Comparison of ENCODE assay signal across 20 cellular contexts in genomic region chr11:73191151-73191550, GRCh38. TPM values are rescaled to one million over a fixed set of nuclear protein-coding genes. Genes with fewer than 3 reads are reported as not detected.
DNase-seq lines count a peak whose midpoint lies in the region; ATAC-seq, FAIRE-seq and TF ChIP-seq lines count a peak whose summit lies in the region.
"Had no signal": no experiment of that assay in that cellular context is flagged by ENCODE, and none has a peak within 500 bp of the region (broad histone marks: within the 10 kb centered on the region; RNA-seq: fewer than 3 reads in every experiment).

No MANE protein-coding gene starts in this region.

- TF ChIP-seq CTCF in Caco-2 (IDR thresholded peaks at IDR 0.05; ENCODE audit: insufficient read depth in 1 of 2, low read depth in 1 of 2, low read length in 1 of 2, severe bottlenecking in 1 of 2, unreplicated experiment in 1 of 2) (no peak), PC-3 (conservative IDR thresholded peaks at IDR 0.05; ENCODE audit: low read depth, low read length) (no peak), keratinocyte (optimal IDR thresholded peaks at IDR 0.05 in 1 of 3, IDR thresholded peaks at IDR 0.05 in 1 of 3, conservative IDR thresholded peaks at IDR 0.05 in 1 of 3; ENCODE audit: extremely low read depth in 1 of 3, insufficient read depth in 2 of 3, low read length in 3 of 3) (no peak)

- H3K9me3 ChIP-seq in Caco-2 = no peaks in the 10 kb centered on the region
- H3K9me3 ChIP-seq in PC-3 (ENCODE audit: low read length) = no peaks in the 10 kb centered on the region
- H3K9me3 ChIP-seq in keratinocyte (ENCODE audit: control insufficient read depth, low read depth, low read length) = no peaks in the 10 kb centered on the region
- H3K9me3 ChIP-seq in trophoblast cell (ENCODE audit: insufficient read depth, low read depth, low read length) = no peaks in the 10 kb centered on the region
- H3K9me3 ChIP-seq: MG63, Peyer's patch, SK-N-SH had no signal

- H2AFZ ChIP-seq in PC-3 (ENCODE audit: low read length) (no peak overlapping the region), keratinocyte (ENCODE audit: control insufficient read depth, low read length) (peak overlapping the region; percentile 25), trophoblast cell (ENCODE audit: insufficient read depth, low read length, poor library complexity) (no peak overlapping the region)

- H3K79me2 ChIP-seq in PC-3 (ENCODE audit: low read length) = peaks cover 8% of the 10 kb centered on the region; the same call in 1 of the 2 replicates
- H3K79me2 ChIP-seq in keratinocyte (ENCODE audit: control insufficient read depth, insufficient read depth, low read length) = no peaks in the 10 kb centered on the region
- H3K79me2 ChIP-seq in trophoblast cell (ENCODE audit: control insufficient read depth, insufficient read depth, low read length, poor library complexity) = no peaks in the 10 kb centered on the region

- H4K8ac ChIP-seq in trophoblast cell (ENCODE audit: low read depth, low read length) = no peak overlapping the region

- H3K4ac ChIP-seq in trophoblast cell (ENCODE audit: low read depth, low read length) = no peak overlapping the region

- POLR2A ChIA-PET in Caco-2 (lab: Charles Lee) = no interaction called here
- POLR2A ChIA-PET in PC-3 (lab: Charles Lee; ENCODE audit: unreplicated experiment) = no interaction called here

- no peaks in the 10 kb centered on the region for H3K36me3 Mint-ChIP-seq in Caco-2 (ENCODE audit: insufficient read depth, unreplicated experiment)
- H3K36me3 Mint-ChIP-seq: CD4-positive, alpha-beta memory T cell had no signal

- H3K27me3 Mint-ChIP-seq in Caco-2 (ENCODE audit: insufficient read depth, unreplicated experiment) = no peaks in the 10 kb centered on the region

- no peaks in the 10 kb centered on the region for H3K36me3 ChIP-seq in Caco-2 (ENCODE audit: control insufficient read depth, insufficient read depth, low read length)
- no peaks in the 10 kb centered on the region for H3K36me3 ChIP-seq in PC-3 (ENCODE audit: low read depth, low read length)
- no peaks in the 10 kb centered on the region for H3K36me3 ChIP-seq in keratinocyte (ENCODE audit: control insufficient read depth in 2 of 2, extremely low read depth in 1 of 2, insufficient read depth in 2 of 2, low read length in 2 of 2)
- H3K36me3 ChIP-seq in trophoblast cell (ENCODE audit: control insufficient read depth in 1 of 2, insufficient read depth in 2 of 2, low read length in 2 of 2) = no peaks in the 10 kb centered on the region
- H3K36me3 ChIP-seq: MG63, Peyer's patch had no signal

- H3F3A ChIP-seq in PC-3 (ENCODE audit: low read length, unreplicated experiment) = peaks cover 28% of the 10 kb centered on the region

- H2BK12ac ChIP-seq in trophoblast cell (ENCODE audit: low read length) = no peak overlapping the region

- CTCF ChIA-PET in Caco-2 (lab: Charles Lee) = interaction anchor here (0.6 kb wide), 1 partner anchor 46 kb away, joined by 3 read pairs; no protein-coding TSS in a partner anchor
- CTCF ChIA-PET in PC-3 (lab: Charles Lee) = interaction anchor here (1.4 kb wide), 1 partner anchor 45 kb away, joined by 4 read pairs; no protein-coding TSS in a partner anchor

- H4K91ac ChIP-seq in trophoblast cell (ENCODE audit: low read depth, low read length) = peak overlapping the region; percentile 3

- no peak overlapping the region for H3K23ac ChIP-seq in trophoblast cell (ENCODE audit: low read length)

- peaks cover 54% of the 10 kb centered on the region for H3K4me1 ChIP-seq in Caco-2
- peaks cover 76% of the 10 kb centered on the region for H3K4me1 ChIP-seq in PC-3 (ENCODE audit: insufficient read depth, low read length)
- peaks cover 74% of the 10 kb centered on the region for H3K4me1 ChIP-seq in keratinocyte (ENCODE audit: control insufficient read depth, extremely low read depth, insufficient read depth, low read length)
- H3K4me1 ChIP-seq in trophoblast cell (ENCODE audit: control insufficient read depth in 1 of 2, insufficient read depth in 2 of 2, low read length in 2 of 2) = peaks cover 37 to 38% of the 10 kb centered on the region in 2 experiments

- no CpG with 5 or more reads among the region's 6 CpGs for WGBS in trophoblast cell (ENCODE audit: extremely low coverage, insufficient coverage, insufficient read length)

- H4K20me1 ChIP-seq in PC-3 (ENCODE audit: low read length) (no peaks in the 10 kb centered on the region), keratinocyte (ENCODE audit: control insufficient read depth, extremely low read depth, insufficient read depth, low read length) (no peaks in the 10 kb centered on the region)

- BruUV-seq in Caco-2 (replicated peaks; lab: Mats Ljungman, UMichigan) = no TSS peak
- BruUV-seq in PC-3 (replicated peaks; lab: Mats Ljungman, UMichigan) = no TSS peak

- no peak overlapping the region for H2AK5ac ChIP-seq in trophoblast cell (ENCODE audit: low read length)

- H3K4me1 Mint-ChIP-seq in Caco-2 (ENCODE audit: low read depth, unreplicated experiment) = peaks cover 51% of the 10 kb centered on the region
- H3K4me1 Mint-ChIP-seq: CD4-positive, alpha-beta memory T cell had no signal

- peaks cover 19% of the 10 kb centered on the region for H3K79me1 ChIP-seq in trophoblast cell (ENCODE audit: low read length)

- no peaks in the 10 kb centered on the region for H3K9me2 ChIP-seq in PC-3 (replicated peaks; ENCODE audit: low read length)
- H3K9me2 ChIP-seq: SK-N-SH had no signal

- H3K9me3 Mint-ChIP-seq in Caco-2 (ENCODE audit: unreplicated experiment) = no peaks in the 10 kb centered on the region
- H3K9me3 Mint-ChIP-seq: CD4-positive, alpha-beta memory T cell had no signal

- peak in 1 of 2 experiments; percentile 40 for DNase-seq in Caco-2
- no peak for DNase-seq in PC-3
- no peak for DNase-seq in keratinocyte (ENCODE audit: low read depth, low spot score)
- no peak for DNase-seq in trophoblast cell
- DNase-seq in stimulated activated naive CD8-positive, alpha-beta T cell treated with anti-CD3 and anti-CD28 coated beads, Interleukin-15, Interleukin-2, amounts not matched to agents 100 U/mL and 50 U/mL, for 24 hours = no peak
- DNase-seq in NK-92 treated with Interleukin-12 subunit alpha and Interleukin-12 subunit beta, amount 100 ng/mL, for 24 hours (lab: John Stamatoyannopoulos, UW) = no peak
- DNase-seq in GM12891 (ENCODE audit: insufficient read length, low spot score) = no peak
- DNase-seq in ureter (ENCODE audit: low spot score) = no peak
- DNase-seq: ACHN; AML-193; CD4-positive, alpha-beta memory T cell; DMS79; MG63; NCI-H1092 treated with DMSO at 0.1 percent for 48 hours; NCI-H510A treated with DMSO at 0.1 percent for 48 hours; SHP77; SK-N-SH had no signal

- H3K9me1 ChIP-seq in keratinocyte (ENCODE audit: control insufficient read depth, extremely low read depth, insufficient read depth, low read length) = peaks cover 4% of the 10 kb centered on the region

- dilution Hi-C loops in keratinocyte (cut with MboI; ENCODE audit: extremely low pct_ligation_motif_present, low sequenced_read_pairs) = no loop called here

- intact Hi-C loops in Caco-2 (cut with micrococcal nuclease; ENCODE audit: unreplicated experiment) = no loop called here
- intact Hi-C loops in PC-3 (cut with micrococcal nuclease) = no loop called here

- H2BK120ac ChIP-seq in trophoblast cell (ENCODE audit: insufficient read depth, low read length, poor library complexity) = no peak overlapping the region

- H3K27me3 ChIP-seq in Caco-2 (replicated peaks; ENCODE audit: control insufficient read depth, insufficient read depth, low read length) (no peaks in the 10 kb centered on the region), PC-3 (ENCODE audit: low read length) (no peaks in the 10 kb centered on the region), keratinocyte (ENCODE audit: control insufficient read depth, extremely low read depth, insufficient read depth, low read length) (no peaks in the 10 kb centered on the region), trophoblast cell (ENCODE audit: insufficient read depth, low read length) (no peaks in the 10 kb centered on the region)
- H3K27me3 ChIP-seq: MG63, Peyer's patch had no signal

- no peak overlapping the region for H4K12ac ChIP-seq in trophoblast cell (ENCODE audit: low read depth, low read length)

- no peak overlapping the region for H3K18ac ChIP-seq in trophoblast cell (ENCODE audit: low read length)

- FAIRE-seq in keratinocyte (lab: Jason Lieb, UNC) (no peak), GM12891 (lab: Jason Lieb, UNC) (no peak)
- FAIRE-seq: H1, HepG2 had no signal

- no peak overlapping the region for H3K4me3 Mint-ChIP-seq in Caco-2 (ENCODE audit: unreplicated experiment)
- H3K4me3 Mint-ChIP-seq: CD4-positive, alpha-beta memory T cell had no signal

- no peak for ATAC-seq in PC-3
- ATAC-seq in stimulated activated naive CD8-positive, alpha-beta T cell treated with anti-CD3 and anti-CD28 coated beads, Interleukin-15, Interleukin-2, amounts not matched to agents 100 U/mL and 50 U/mL, for 24 hours = no peak
- ATAC-seq: HepG2 had no signal

- peak overlapping the region; percentile 98 for H3K27ac ChIP-seq in PC-3 (ENCODE audit: low read length)
- H3K27ac ChIP-seq in keratinocyte (ENCODE audit: control insufficient read depth, insufficient read depth, low read length) = no peak overlapping the region
- no peak overlapping the region for H3K27ac ChIP-seq in trophoblast cell (ENCODE audit: low read depth, low read length)

- H3K27ac Mint-ChIP-seq in Caco-2 (ENCODE audit: unreplicated experiment) = peak overlapping the region; percentile 9

- no peak overlapping the region for H3K14ac ChIP-seq in trophoblast cell (ENCODE audit: low read length)

- no peak overlapping the region for H3K4me3 ChIP-seq in Caco-2 (ENCODE audit: low read depth, low read length)
- no peak overlapping the region for H3K4me3 ChIP-seq in PC-3 (ENCODE audit: low read length)
- H3K4me3 ChIP-seq in keratinocyte (ENCODE audit: control insufficient read depth in 2 of 3, extremely low read depth in 1 of 3, insufficient read depth in 2 of 3, low read depth in 1 of 3, low read length in 3 of 3) = no peak overlapping the region
- no peak overlapping the region for H3K4me3 ChIP-seq in trophoblast cell (ENCODE audit: low read depth, low read length)
- H3K4me3 ChIP-seq: MG63, Peyer's patch had no signal

- no peak for TF ChIP-seq POLR2A in GM12891 (IDR thresholded peaks at IDR 0.05; ENCODE audit: low read depth, low read length)

- H3K4me2 ChIP-seq in PC-3 (ENCODE audit: low read length) (no peak overlapping the region), keratinocyte (ENCODE audit: control insufficient read depth, extremely low read depth, insufficient read depth, low read depth, low read length) (no peak overlapping the region), trophoblast cell (ENCODE audit: low read length) (no peak overlapping the region)
- H3K4me2 ChIP-seq: SK-N-SH had no signal

- H2BK5ac ChIP-seq in trophoblast cell (ENCODE audit: low read depth, low read length, poor library complexity) = no peak overlapping the region

- H3K9ac ChIP-seq in PC-3 (ENCODE audit: low read length) = no peak overlapping the region
- no peak overlapping the region for H3K9ac ChIP-seq in keratinocyte (ENCODE audit: control insufficient read depth, extremely low read depth, insufficient read depth, low read length)
- H3K9ac ChIP-seq in trophoblast cell (ENCODE audit: low read length) = no peak overlapping the region
- H3K9ac ChIP-seq: SK-N-SH had no signal

RNA-seq across cellular contexts. Expression of gene P2RY2, which starts 26.9 kb away (rescaled TPM):
- total RNA-seq in Caco-2 (2022) (10.4 and 11.4 TPM in 2 replicates), PC-3 (2014; rRNA removed) (54.8 and 72.9 TPM in 2 replicates), ureter (20.2 TPM)
- 3.9 to 6.9 TPM (median 5.1 TPM) in 3 replicates for polyA plus RNA-seq in keratinocyte
- polyA plus RNA-seq in keratinocyte (2011; ENCODE audit: low read depth) = 1.7 TPM
- polyA plus RNA-seq in keratinocyte (2011; cell fraction: cytosol; rRNA removed) = 2.4 and 2.8 TPM in 2 replicates
- 3.9 and 4.0 TPM in 2 replicates for polyA plus RNA-seq in keratinocyte (2011; cell fraction: nucleus; rRNA removed)
- 2.1 and 7.0 TPM in 2 replicates for polyA plus RNA-seq in keratinocyte (2012; ENCODE audit: low replicate concordance)
- 4.4 to 18.0 TPM (median 7.1 TPM) in 3 replicates for polyA minus RNA-seq in keratinocyte
- 2.3 TPM for polyA minus RNA-seq in keratinocyte (2011; cell fraction: cytosol; rRNA and poly(A)+ RNA removed)
- 3.8 and 3.9 TPM in 2 replicates for polyA minus RNA-seq in keratinocyte (2011; cell fraction: nucleus; rRNA and poly(A)+ RNA removed)
- 4.4 and 4.6 TPM in 2 replicates for polyA plus RNA-seq in trophoblast cell (2013)
- 0.05 TPM for polyA plus RNA-seq in GM12891 (2012; ENCODE audit: low read depth, missing spikeins)
- total RNA-seq: CD4-positive, alpha-beta memory T cell had no signal
- polyA plus RNA-seq: CD4-positive, alpha-beta memory T cell had no signal

RNA-seq across cellular contexts. Expression of gene FCHSD2, which starts 49.0 kb away (rescaled TPM):
- 27.2 and 32.7 TPM in 2 replicates for total RNA-seq in Caco-2 (2022)
- 7.1 and 8.8 TPM in 2 replicates for total RNA-seq in PC-3 (2014; rRNA removed)
- polyA plus RNA-seq in keratinocyte = 11.6 to 16.2 TPM (median 14.2 TPM) in 3 replicates
- polyA plus RNA-seq in keratinocyte (2011; ENCODE audit: low read depth) = 42.3 TPM
- 12.3 and 17.5 TPM in 2 replicates for polyA plus RNA-seq in keratinocyte (2011; cell fraction: cytosol; rRNA removed)
- 18.2 and 21.1 TPM in 2 replicates for polyA plus RNA-seq in keratinocyte (2011; cell fraction: nucleus; rRNA removed)
- polyA plus RNA-seq in keratinocyte (2012; ENCODE audit: low replicate concordance) = 11.2 and 12.1 TPM in 2 replicates
- polyA minus RNA-seq in keratinocyte = 6.9 to 14.1 TPM (median 10.5 TPM) in 3 replicates
- polyA minus RNA-seq in keratinocyte (2011; cell fraction: cytosol; rRNA and poly(A)+ RNA removed) = 14.8 TPM
- polyA minus RNA-seq in keratinocyte (2011; cell fraction: nucleus; rRNA and poly(A)+ RNA removed) = 9.6 and 16.4 TPM in 2 replicates
- 6.4 and 8.1 TPM in 2 replicates for polyA plus RNA-seq in trophoblast cell (2013)
- 30.8 TPM for polyA plus RNA-seq in GM12891 (2012; ENCODE audit: low read depth, missing spikeins)
- total RNA-seq in ureter = 42.5 TPM
